38 cellular contexts compared by ENCODE assay signal in genomic region chr6:122616877-122617276, GRCh38. TPM values are rescaled to one million over a fixed set of nuclear protein-coding genes. Genes with fewer than 3 reads are reported as not detected.
"Had no signal": no experiment of that assay in that cellular context is flagged by ENCODE, and none has a peak within 500 bp of the region (broad histone marks: within the 10 kb centered on the region; RNA-seq: fewer than 3 reads in every experiment).

No MANE protein-coding gene starts in this region.

- H3K4me3 ChIP-seq: adrenal gland, body of pancreas, breast epithelium had no signal

- H3K4me1 ChIP-seq: adrenal gland, breast epithelium had no signal

- FAIRE-seq: astrocyte, TTC549 had no signal

- H3K36me3 ChIP-seq: adrenal gland, brain microvascular endothelial cell, breast epithelium had no signal

- H3K27ac ChIP-seq: adrenal gland, body of pancreas, brain microvascular endothelial cell, breast epithelium, VCaP had no signal

- H3K27me3 ChIP-seq: adrenal gland, body of pancreas, brain microvascular endothelial cell, breast epithelium had no signal

- H3K4me3 Mint-ChIP-seq: activated B cell treated with CpG ODN at 0.5 μM for 24 hours; activated CD4-positive, alpha-beta memory T cell treated with anti-CD3 and anti-CD28 coated beads for 36 hours; activated CD4-positive, alpha-beta T cell treated with anti-CD3 and anti-CD28 coated beads, Interleukin-2, amount 10 ng/mL, durations not matched to agents 24 days and 14 days; activated CD8-positive, alpha-beta T cell treated with anti-CD3 and anti-CD28 coated beads for 36 hours; activated naive CD4-positive, alpha-beta T cell treated with anti-CD3 and anti-CD28 coated beads for 36 hours; activated naive CD8-positive, alpha-beta T cell treated with anti-CD3 and anti-CD28 coated beads for 36 hours; activated T-cell treated with anti-CD3 and anti-CD28 coated beads, Interleukin-2, amount 50 U/mL, for 4 hours; activated T-cell treated with anti-CD3 and anti-CD28 coated beads, Interleukin-2, amount 50 U/mL, for 72 hours; activated T-helper 1 cell treated with anti-CD3 and anti-CD28 coated beads, Interleukin-12 subunit alpha, Interleukin-12 subunit beta, Interleukin-2, Interleukin-4 antibody, amounts not matched to agents 30 ng/mL and 10 ng/mL and 1 ng/mL, durations not matched to agents 14 hours and 24 hours and 36 hours; activated T-helper 17 cell treated with anti-CD3 and anti-CD28 coated beads, Interleukin-2, amount 50 U/mL, for 72 hours; T-helper 1 cell treated with Interleukin-12 subunit alpha and Interleukin-12 subunit beta and Interleukin-4 antibody, amounts not matched to agents 30 μg/mL and 1 μg/mL, for 36 hours; T-helper 2 cell treated with Interferon-gamma antibody and Interleukin-4, amounts not matched to agents 5 μg/mL and 100 μg/mL, for 36 hours had no signal

- DNase-seq: activated B cell treated with CpG ODN at 0.5 μM for 24 hours; activated CD4-positive, alpha-beta memory T cell treated with anti-CD3 and anti-CD28 coated beads for 36 hours; activated CD4-positive, alpha-beta T cell treated with anti-CD3 and anti-CD28 coated beads for 4 hours; activated CD4-positive, alpha-beta T cell treated with anti-CD3 and anti-CD28 coated beads, Interleukin-2, amount 10 ng/mL, durations not matched to agents 24 days and 14 days; activated CD4-positive, alpha-beta T cell treated with anti-CD3 and anti-CD28 coated beads, Interleukin-2, amount 50 U/mL, for 1 hour; activated CD4-positive, alpha-beta T cell treated with anti-CD3 and anti-CD28 coated beads, Interleukin-2, amount 50 U/mL, for 4 hours; activated CD4-positive, CD25-positive, alpha-beta regulatory T cell treated with anti-CD3 and anti-CD28 coated beads, Interleukin-2, amount 50 U/mL, for 72 hours; activated CD8-positive, alpha-beta memory T cell treated with anti-CD3 and anti-CD28 coated beads, Interleukin-2, amount 50 U/mL, for 4 hours; activated CD8-positive, alpha-beta T cell treated with anti-CD3 and anti-CD28 coated beads for 36 hours; activated effector memory CD4-positive, alpha-beta T cell treated with anti-CD3 and anti-CD28 coated beads, Interleukin-2, amount 50 U/mL, for 16 hours; activated gamma-delta T cell treated with Interleukin-2 at 50 U/mL for 16 hours; activated naive CD4-positive, alpha-beta T cell; activated naive CD4-positive, alpha-beta T cell treated with anti-CD3 and anti-CD28 coated beads for 36 hours; activated naive CD4-positive, alpha-beta T cell treated with anti-CD3 and anti-CD28 coated beads, Interleukin-2, amount 50 U/mL, for 16 hours; activated naive CD8-positive, alpha-beta T cell treated with anti-CD3 and anti-CD28 coated beads for 36 hours; activated T-cell treated with anti-CD3 and anti-CD28 coated beads for 4 hours; activated T-cell treated with anti-CD3 and anti-CD28 coated beads, Interleukin-2, amount 50 U/mL, for 1 hour; activated T-cell treated with anti-CD3 and anti-CD28 coated beads, Interleukin-2, amount 50 U/mL, for 4 hours; activated T-cell treated with anti-CD3 and anti-CD28 coated beads, Interleukin-2, amount 50 U/mL, for 72 hours; adrenal gland; amniotic stem cell; aorta; body of pancreas; brain microvascular endothelial cell; central memory CD4-positive, alpha-beta T cell; T-helper 1 cell; T-helper 2 cell; T-helper 9 cell had no signal

- H3K4me1 Mint-ChIP-seq: activated B cell treated with CpG ODN at 0.5 μM for 24 hours; activated CD4-positive, alpha-beta T cell treated with anti-CD3 and anti-CD28 coated beads, Interleukin-2, amount 10 ng/mL, durations not matched to agents 24 days and 14 days; activated naive CD8-positive, alpha-beta T cell treated with anti-CD3 and anti-CD28 coated beads for 36 hours; activated T-helper 17 cell treated with anti-CD3 and anti-CD28 coated beads, Interleukin-2, amount 50 U/mL, for 72 hours had no signal

- H3K9me3 Mint-ChIP-seq: activated CD4-positive, alpha-beta memory T cell treated with anti-CD3 and anti-CD28 coated beads for 36 hours; activated CD4-positive, alpha-beta T cell treated with anti-CD3 and anti-CD28 coated beads, Interleukin-2, amount 10 ng/mL, durations not matched to agents 24 days and 14 days; activated CD8-positive, alpha-beta T cell treated with anti-CD3 and anti-CD28 coated beads for 36 hours; activated naive CD4-positive, alpha-beta T cell treated with anti-CD3 and anti-CD28 coated beads for 36 hours; activated naive CD8-positive, alpha-beta T cell treated with anti-CD3 and anti-CD28 coated beads for 36 hours; activated T-helper 1 cell treated with anti-CD3 and anti-CD28 coated beads, Interleukin-12 subunit alpha, Interleukin-12 subunit beta, Interleukin-2, Interleukin-4 antibody, amounts not matched to agents 30 ng/mL and 10 ng/mL and 1 ng/mL, durations not matched to agents 14 hours and 24 hours and 36 hours; T-helper 1 cell treated with Interleukin-12 subunit alpha and Interleukin-12 subunit beta and Interleukin-4 antibody, amounts not matched to agents 30 μg/mL and 1 μg/mL, for 36 hours; T-helper 2 cell treated with Interferon-gamma antibody and Interleukin-4, amounts not matched to agents 5 μg/mL and 100 μg/mL, for 36 hours had no signal

- H3K27ac Mint-ChIP-seq: activated B cell treated with CpG ODN at 0.5 μM for 24 hours; activated CD4-positive, alpha-beta memory T cell treated with anti-CD3 and anti-CD28 coated beads for 36 hours; activated CD4-positive, alpha-beta T cell treated with anti-CD3 and anti-CD28 coated beads, Interleukin-2, amount 10 ng/mL, durations not matched to agents 24 days and 14 days; activated CD8-positive, alpha-beta T cell treated with anti-CD3 and anti-CD28 coated beads for 36 hours; activated naive CD4-positive, alpha-beta T cell treated with anti-CD3 and anti-CD28 coated beads for 36 hours; activated naive CD4-positive, alpha-beta T cell treated with anti-CD3 and anti-CD28 coated beads, Interleukin-2, amount 50 U/mL, for 72 hours; activated naive CD8-positive, alpha-beta T cell treated with anti-CD3 and anti-CD28 coated beads for 36 hours; activated T-cell treated with anti-CD3 and anti-CD28 coated beads, Interleukin-2, amount 50 U/mL, for 72 hours; activated T-helper 1 cell treated with anti-CD3 and anti-CD28 coated beads, Interleukin-12 subunit alpha, Interleukin-12 subunit beta, Interleukin-2, Interleukin-4 antibody, amounts not matched to agents 30 ng/mL and 10 ng/mL and 1 ng/mL, durations not matched to agents 14 hours and 24 hours and 36 hours; activated T-helper 17 cell treated with anti-CD3 and anti-CD28 coated beads, Interleukin-2, amount 50 U/mL, for 72 hours; T-helper 1 cell treated with Interleukin-12 subunit alpha and Interleukin-12 subunit beta and Interleukin-4 antibody, amounts not matched to agents 30 μg/mL and 1 μg/mL, for 36 hours; T-helper 2 cell treated with Interferon-gamma antibody and Interleukin-4, amounts not matched to agents 5 μg/mL and 100 μg/mL, for 36 hours had no signal

- H3K36me3 Mint-ChIP-seq: activated CD4-positive, alpha-beta memory T cell treated with anti-CD3 and anti-CD28 coated beads for 36 hours; activated naive CD8-positive, alpha-beta T cell treated with anti-CD3 and anti-CD28 coated beads for 36 hours had no signal

- H3K9me3 ChIP-seq: adrenal gland, body of pancreas, breast epithelium had no signal

RNA-seq across cellular contexts. Expression of gene PKIB, which starts 6.7 kb away (rescaled TPM):
- total RNA-seq: activated CD4-positive, alpha-beta T cell treated with anti-CD3 and anti-CD28 coated beads, Interleukin-2, amount 10 ng/mL, durations not matched to agents 24 days and 14 days; activated CD8-positive, alpha-beta memory T cell treated with anti-CD3 and anti-CD28 coated beads for 36 hours; activated T-helper 1 cell treated with anti-CD3 and anti-CD28 coated beads, Interleukin-12 subunit alpha, Interleukin-12 subunit beta, Interleukin-2, Interleukin-4 antibody, amounts not matched to agents 30 ng/mL and 10 ng/mL and 1 ng/mL, durations not matched to agents 14 hours and 24 hours and 36 hours had no signal
